Comparison of ENCODE assay signal across 9 cellular contexts in genomic region chr16:50038756-50039529, GRCh38. TPM values are rescaled to one million over a fixed set of nuclear protein-coding genes. Genes with fewer than 3 reads are reported as not detected.
A peak's percentile ranks its signal among the peaks of the same experiment; 100 is the strongest.
DNase-seq lines count a peak whose midpoint lies in the region; ATAC-seq and TF ChIP-seq lines count a peak whose summit lies in the region.
"Had no signal": no experiment of that assay in that cellular context is flagged by ENCODE, and none has a peak within 500 bp of the region (broad histone marks: within the 10 kb centered on the region; RNA-seq: fewer than 3 reads in every experiment).

No MANE protein-coding gene starts in this region.

- intact Hi-C loops in colonic mucosa (cut with DNase I), result no loop called here

- H3K27ac ChIP-seq in colonic mucosa (peak overlapping the region; percentile 45), lung (ENCODE audit: low read depth in 1 of 2, low read length in 1 of 2) (no peak overlapping the region), tibial nerve (peak overlapping the region in 3 of 4 donors; percentile 17 to 76 (median 58))

- ATAC-seq in lung (ENCODE audit: insufficient read depth, low FRiP score) (peak; percentile 47), HG03469 (IDR thresholded peaks at IDR 0.05; ENCODE audit: unreplicated experiment) (no peak), GM18505 (IDR thresholded peaks at IDR 0.05; ENCODE audit: unreplicated experiment) (no peak)

- H3K4me3 ChIP-seq in colonic mucosa (no peak overlapping the region), lung (no peak overlapping the region), tibial nerve (no peak overlapping the region)

- TF ChIP-seq CTCF in colonic mucosa (IDR thresholded peaks at IDR 0.05) (no peak), lung (IDR thresholded peaks at IDR 0.05; ENCODE audit: control extremely low read depth, extremely low read depth) (no peak), tibial nerve (IDR thresholded peaks at IDR 0.05) (no peak)

- no peaks in the 10 kb centered on the region for H3K27me3 ChIP-seq in colonic mucosa
- no peaks in the 10 kb centered on the region for H3K27me3 ChIP-seq in lung (ENCODE audit: control insufficient read depth, insufficient read depth)
- no peaks in the 10 kb centered on the region for H3K27me3 ChIP-seq in tibial nerve

- TF ChIP-seq POLR2A in tibial nerve (IDR thresholded peaks at IDR 0.05) (no peak), GM18505 (IDR thresholded peaks at IDR 0.05; ENCODE audit: borderline replicate concordance, extremely low read depth, insufficient read depth, insufficient read length) (no peak)

- WGBS in lung, 2 donors, result 36 to 45% methylated on average over 5 of the region's 5 CpGs
- WGBS in tibial nerve, 2 donors, result 58 to 64% methylated on average over 5 of the region's 5 CpGs

- H3K36me3 ChIP-seq in colonic mucosa (no peaks in the 10 kb centered on the region), lung (ENCODE audit: control insufficient read depth in 2 of 2, insufficient read depth in 2 of 2, low read length in 2 of 2) (peaks cover 1 to 10% of the 10 kb centered on the region in 2 donors), tibial nerve (peaks cover 0 to 33% (median 0%) of the 10 kb centered on the region in 3 donors)

- DNase-seq in NOMO-1 (lab: John Stamatoyannopoulos, UW; ENCODE audit: unreplicated experiment in 2 of 2) (peak; percentile 73 to 88), colonic mucosa (peak; percentile 74), lung (ENCODE audit: low spot score) (peak; percentile 65), tibial nerve (ENCODE audit: low spot score in 2 of 2) (peak in 1 of 2 donors; percentile 64), DMS153 (lab: John Stamatoyannopoulos, UW) (no peak)
- no peak for DNase-seq in activated naive CD4-positive, alpha-beta T cell (lab: John Stamatoyannopoulos, UW)
- DNase-seq: activated CD8-positive, alpha-beta memory T cell treated with anti-CD3 and anti-CD28 coated beads for 24 hours had no signal

- H3K9me3 ChIP-seq in colonic mucosa, result no peaks in the 10 kb centered on the region
- no peaks in the 10 kb centered on the region for H3K9me3 ChIP-seq in lung (ENCODE audit: control insufficient read depth in 2 of 2, insufficient read depth in 1 of 2, low read length in 1 of 2)
- no peaks in the 10 kb centered on the region for H3K9me3 ChIP-seq in tibial nerve

- H3K9ac ChIP-seq in colonic mucosa (ENCODE audit: low read depth in 2 of 2, low read length in 2 of 2), result peak overlapping the region in 1 of 2 donors; percentile 38

- H3K4me1 ChIP-seq in colonic mucosa (peaks cover 5% of the 10 kb centered on the region), lung (ENCODE audit: control insufficient read depth in 2 of 2, insufficient read depth in 2 of 2, low read length in 2 of 2) (peaks cover 0 to 2% of the 10 kb centered on the region in 2 donors), tibial nerve (no peaks in the 10 kb centered on the region)

- peak; percentile 26 to 78 for TF ChIP-seq EP300 in tibial nerve (IDR thresholded peaks at IDR 0.05)

RNA-seq across cellular contexts. Expression of gene CNEP1R1, which starts 13.9 kb away (rescaled TPM):
- 10 to 100 TPM; 13.4 to 22.4 TPM for total RNA-seq in colonic mucosa
- 10 to 100 TPM; 18.9 to 23.2 TPM for total RNA-seq in lung
- 10 to 100 TPM; 13.8 to 15.9 TPM for polyA plus RNA-seq in lung
- total RNA-seq in tibial nerve, result 10 to 100 TPM in 2 of 4 donors, 1 to 10 TPM in 2; 5.3 to 23.2 (median 10.2) TPM

RNA-seq across cellular contexts. Expression of gene HEATR3, which starts 26.8 kb away (rescaled TPM):
- total RNA-seq in colonic mucosa (10 to 100 TPM; 18.1 to 26.9 TPM), lung (10 to 100 TPM; 16.3 to 29.9 TPM), tibial nerve (10 to 100 TPM; 24.1 to 62.7 (median 38.9) TPM)
- polyA plus RNA-seq in lung, result 10 to 100 TPM in 1 of 2 donors, 1 to 10 TPM in 1; 8.7 to 12.0 TPM

Comparison
In these comparisons a context has a peak if more than half of its experiments do, and no peak if none do; other contexts are left out.
1. DNase-seq: peak in NOMO-1 (2 of 2), colonic mucosa (single experiment) and lung (single experiment); none in activated naive CD4-positive, alpha-beta T cell (0 of 4) and DMS153 (single experiment).
2. H3K27ac ChIP-seq: peak in colonic mucosa (single experiment) and tibial nerve (3 of 4); none in lung (0 of 2).